In genomic region chr11:67728191-67728590, GRCh38 we compare ENCODE assay signal across 1 cellular context.
TF ChIP-seq lines count a peak whose summit lies in the region.
"Not testable (repeated sequence)": the region's sequence is repeated elsewhere in the genome, so short reads cannot be mapped to it uniquely, and the experiment has no call there.

No MANE protein-coding gene starts in this region.

TF ChIP-seq in HepG2, 621 proteins besides CTCF, POLR2A, EP300 and RAD21:
- TF ChIP-seq HNF4G (IDR thresholded peaks at IDR 0.05; ENCODE audit: borderline replicate concordance, low read depth, low read length) (peak; percentile 58), ZFY (CRISPR knock-in tag; IDR thresholded peaks at IDR 0.05) (peak; percentile 45), ZGPAT (CRISPR knock-in tag; IDR thresholded peaks at IDR 0.05) (peak; percentile 21; the same call in 1 of the 2 replicates), ZNF644 (CRISPR knock-in tag; IDR thresholded peaks at IDR 0.05; ENCODE audit: low read depth) (peak; percentile 76; the same call in 1 of the 2 replicates), HNF4A (CRISPR knock-in tag; IDR thresholded peaks at IDR 0.05) (peak; percentile 76), TAF1 (CRISPR knock-in tag; IDR thresholded peaks at IDR 0.05) (peak; percentile 18; the same call in 1 of the 2 replicates), SOX13 (IDR thresholded peaks at IDR 0.05) (0 out of 2 replicates have a peak, but pooled peaks have one; percentile 38), SOX13 (CRISPR knock-in tag; conservative IDR thresholded peaks at IDR 0.05 in 1 of 2, IDR thresholded peaks at IDR 0.05 in 1 of 2) (peak in 1 of 2 experiments; percentile 78; a peak in 2 of 4 replicates), SOX5 (CRISPR knock-in tag; IDR thresholded peaks at IDR 0.05; ENCODE audit: borderline replicate concordance) (peak; percentile 79; the same call in 1 of the 2 replicates), ASH2L (IDR thresholded peaks at IDR 0.05; ENCODE audit: insufficient read length, low read depth, low read length) (peak; percentile 24), NCOR1 (IDR thresholded peaks at IDR 0.05; ENCODE audit: borderline replicate concordance, low read length) (peak; percentile 51; the same call in 1 of the 2 replicates), YY1 (IDR thresholded peaks at IDR 0.05; ENCODE audit: insufficient read depth, insufficient replicate concordance, low read depth, low read length) (peak; percentile 27), KAT8 (CRISPR knock-in tag; IDR thresholded peaks at IDR 0.05) (0 out of 2 replicates have a peak, but pooled peaks have one; percentile 27), EHMT2 (IDR thresholded peaks at IDR 0.05; ENCODE audit: borderline replicate concordance, low read depth, low read length) (peak; percentile 64; the same call in 1 of the 2 replicates), ZNF652 (CRISPR knock-in tag; IDR thresholded peaks at IDR 0.05; ENCODE audit: borderline replicate concordance, low read depth) (peak; percentile 47; the same call in 1 of the 2 replicates), PAXIP1 (CRISPR knock-in tag; conservative IDR thresholded peaks at IDR 0.05) (peak; percentile 58), SOX6 (CRISPR knock-in tag; IDR thresholded peaks at IDR 0.05) (peak; percentile 73)
- TF ChIP-seq HNF4G (CRISPR knock-in tag; IDR thresholded peaks at IDR 0.05; ENCODE audit: borderline replicate concordance, low read depth); SOX6 (IDR thresholded peaks at IDR 0.05): not testable (repeated sequence)
